ENCODE assay signal across 8 cellular contexts in genomic region chr14:104895786-104896642, GRCh38. TPM values are rescaled to one million over a fixed set of nuclear protein-coding genes. Genes with fewer than 3 reads are reported as not detected.
A peak's percentile ranks its signal among the peaks of the same experiment; 100 is the strongest.
DNase-seq lines count a peak whose midpoint lies in the region; ATAC-seq lines count a peak whose summit lies in the region.

No MANE protein-coding gene starts in this region.

- in situ Hi-C loops in G401 (cut with HindIII; ENCODE audit: low sequenced_read_pairs), result no loop called here

- DNase-seq in Ammon's horn (ENCODE audit: low spot score), result peak; percentile 3
- DNase-seq in HT-29 (ENCODE audit: low spot score), result peak; percentile 60
- DNase-seq in OCI-M1 (lab: John Stamatoyannopoulos, UW), result peak; percentile 6
- peak; percentile 49 for DNase-seq in left lobe of liver (ENCODE audit: low spot score)
- no peak for DNase-seq in G401 (ENCODE audit: low spot score)
- no peak for DNase-seq in pons (ENCODE audit: low spot score)
- no peak for DNase-seq in NCI-H1694 (lab: John Stamatoyannopoulos, UW)
- no peak for DNase-seq in dermis blood vessel endothelial cell

- ATAC-seq in left lobe of liver, result peak; percentile 4

RNA-seq across cellular contexts. Expression of gene PLD4, which starts 28.7 kb away (rescaled TPM):
- total RNA-seq in HT-29 (2014; rRNA removed; shearing (Covaris generic)), result not detected in 2 replicates
- total RNA-seq in left lobe of liver, result not detected
- not detected in 2 replicates for total RNA-seq in G401 (2014; rRNA removed; shearing (Covaris generic))
- under 0.01 and 0.05 TPM in 2 replicates for total RNA-seq in dermis blood vessel endothelial cell

RNA-seq across cellular contexts. Expression of gene CEP170B, which starts 30.9 kb away (rescaled TPM):
- total RNA-seq in HT-29 (2014; rRNA removed; shearing (Covaris generic)), result 69.3 and 78.1 TPM in 2 replicates
- total RNA-seq in left lobe of liver, result 22.9 TPM
- 10.6 and 14.4 TPM in 2 replicates for total RNA-seq in G401 (2014; rRNA removed; shearing (Covaris generic))
- total RNA-seq in dermis blood vessel endothelial cell, result 9.0 and 12.3 TPM in 2 replicates

Comparison
In these comparisons a context has a peak if more than half of its experiments do, and no peak if none do; other contexts are left out.
1. DNase-seq: peak in Ammon's horn (single experiment), HT-29 (single experiment), OCI-M1 (single experiment) and left lobe of liver (single experiment); none in G401 (single experiment), pons (single experiment), NCI-H1694 (single experiment) and dermis blood vessel endothelial cell (single experiment).